ENCODE assay signal across 12 cellular contexts in the genomic region with DNA sequence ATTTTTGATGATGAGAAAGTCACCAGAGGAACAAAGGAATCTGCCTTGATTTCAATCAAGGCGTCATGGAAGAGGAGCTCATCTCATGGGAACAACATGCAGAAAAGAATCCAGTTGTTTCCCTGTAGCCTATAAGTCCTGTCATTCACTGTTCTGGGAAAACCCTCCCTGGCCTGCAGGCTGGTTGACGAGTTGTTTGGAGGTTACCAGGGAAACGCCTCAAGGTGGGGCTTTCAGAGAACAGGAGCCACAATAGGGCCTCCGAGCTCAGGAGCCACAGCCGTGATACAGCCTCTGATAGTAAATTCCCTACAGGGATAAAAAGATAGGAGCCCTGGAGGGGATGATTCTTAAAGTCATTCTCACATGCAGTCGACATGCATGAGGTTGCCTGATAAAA.
DNase-seq lines count a peak whose midpoint lies in the region; ATAC-seq, FAIRE-seq and TF ChIP-seq lines count a peak whose summit lies in the region.
"Had no signal": no experiment of that assay in that cellular context is flagged by ENCODE, and none has a peak within 500 bp of the region (broad histone marks: within the 10 kb centered on the region; RNA-seq: fewer than 3 reads in every experiment).

No MANE protein-coding gene starts in this region.

- TF ChIP-seq CTCF in BE2C (IDR thresholded peaks at IDR 0.05; ENCODE audit: low read depth, low read length) (no peak), bronchial epithelial cell (IDR thresholded peaks at IDR 0.05; ENCODE audit: insufficient read depth, low read length, severe bottlenecking) (no peak)

- H3K36me3 ChIP-seq in BE2C: no peaks in the 10 kb centered on the region
- H3K36me3 ChIP-seq in bronchial epithelial cell (ENCODE audit: control insufficient read depth, insufficient read depth, low read length): no peaks in the 10 kb centered on the region
- H3K36me3 ChIP-seq: prostate gland had no signal

- no peak for ATAC-seq in GM21390 (IDR thresholded peaks at IDR 0.05; ENCODE audit: unreplicated experiment)
- ATAC-seq in GM21737 (IDR thresholded peaks at IDR 0.05; ENCODE audit: unreplicated experiment): no peak
- ATAC-seq in GM21381 (IDR thresholded peaks at IDR 0.05; ENCODE audit: unreplicated experiment): no peak
- ATAC-seq: activated T-helper 17 cell treated with anti-CD3 and anti-CD28 coated beads, Interleukin-2, amount 50 U/mL, for 72 hours had no signal

- DNase-seq in BE2C (peak; percentile 62), HuH-7 (ENCODE audit: low spot score) (peak; percentile 15), bronchial epithelial cell (ENCODE audit: low read depth) (peak; percentile 97), islet precursor cell (peak; percentile 92), inferior parietal cortex (ENCODE audit: extremely low spot score) (no peak)
- DNase-seq: CD8-positive, alpha-beta memory T cell; stimulated activated naive CD4-positive, alpha-beta T cell treated with Interleukin-2 at 50 U/mL for 16 hours had no signal

- no peak overlapping the region for H3K4me3 ChIP-seq in BE2C (ENCODE audit: low read depth, low read length)
- no peak overlapping the region for H3K4me3 ChIP-seq in bronchial epithelial cell (ENCODE audit: low read depth, low read length)
- H3K4me3 ChIP-seq: prostate gland had no signal

- H3K27me3 ChIP-seq in BE2C (no peaks in the 10 kb centered on the region), bronchial epithelial cell (ENCODE audit: control insufficient read depth, insufficient read depth, low read length) (no peaks in the 10 kb centered on the region)

- H3K9me3 ChIP-seq in BE2C: no peaks in the 10 kb centered on the region
- H3K9me3 ChIP-seq: prostate gland had no signal

- H3K4me1 ChIP-seq in BE2C: no peaks in the 10 kb centered on the region
- H3K4me1 ChIP-seq: prostate gland had no signal

- FAIRE-seq in bronchial epithelial cell (lab: Jason Lieb, UNC): peak; percentile 13
